ENCODE assay signal across 8 cellular contexts in the genomic region with DNA sequence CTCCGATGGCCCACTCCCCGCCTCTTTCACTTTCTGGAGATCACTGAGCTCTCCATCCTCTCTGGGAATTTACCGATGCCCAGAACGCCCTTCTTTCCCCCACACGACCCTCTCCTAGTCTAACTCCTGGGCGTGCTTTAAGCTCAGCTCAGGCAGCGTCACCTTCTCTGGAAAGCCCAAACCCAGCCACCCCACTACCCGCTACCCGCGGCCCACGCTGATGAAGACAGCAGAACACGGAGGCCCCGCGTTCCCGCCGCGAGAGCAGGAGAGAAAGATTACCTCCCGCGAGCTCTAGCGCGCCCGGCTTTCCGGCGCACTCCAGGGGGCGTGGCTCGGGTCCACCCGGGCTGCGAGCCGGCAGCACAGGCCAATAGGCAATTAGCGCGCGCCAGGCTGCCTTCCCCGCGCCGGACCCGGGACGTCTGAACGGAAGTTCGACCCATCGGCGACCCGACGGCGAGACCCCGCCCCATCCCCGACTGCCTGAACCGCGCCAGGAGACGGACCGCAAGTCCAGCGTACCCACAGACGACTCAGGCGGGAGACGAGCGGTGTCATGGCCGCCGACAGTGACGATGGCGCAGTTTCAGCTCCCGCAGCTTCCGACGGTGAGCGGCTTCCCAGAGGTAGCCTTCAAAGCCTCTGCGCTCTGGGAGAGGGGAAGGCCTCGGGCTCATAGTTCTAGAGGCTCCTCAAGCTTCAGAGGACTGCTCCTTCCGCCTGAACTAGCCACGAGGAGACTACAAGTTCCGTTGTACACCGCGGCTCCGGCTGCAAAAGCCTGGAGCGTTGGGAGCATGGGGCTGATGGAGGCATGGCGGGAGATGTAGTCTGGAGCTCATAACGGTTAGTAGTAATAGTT. TPM values are rescaled to one million over a fixed set of nuclear protein-coding genes. Genes with fewer than 3 reads are reported as not detected.
DNase-seq lines count a peak whose midpoint lies in the region; ATAC-seq and TF ChIP-seq lines count a peak whose summit lies in the region.

A gene (minus strand): TSS at position 747 of the 865 bp plus-strand sequence. CDS start 5,935 bp downstream, outside the sequence.
A gene (plus strand): TSS at position 477 of the 865 bp plus-strand sequence. CDS start 83 bp downstream, at position 560.

- no peak for TF ChIP-seq CTCF in AG09319 (IDR thresholded peaks at IDR 0.05; ENCODE audit: low read depth, low read length)
- TF ChIP-seq CTCF in smooth muscle cell (IDR thresholded peaks at IDR 0.05; ENCODE audit: borderline replicate concordance, insufficient read depth, poor library complexity, severe bottlenecking), result no peak

- no peaks in the 10 kb centered on the region for H3K36me3 ChIP-seq in smooth muscle cell (ENCODE audit: low read depth)

- no peaks in the 10 kb centered on the region for H3K27me3 ChIP-seq in smooth muscle cell (ENCODE audit: low read depth)

- H3K4me2 ChIP-seq in smooth muscle cell, result peak within 1 kb of the TSS; percentile 89

- H3K9me3 Mint-ChIP-seq in immature natural killer cell, result no peaks in the 10 kb centered on the region

- ATAC-seq in GM19025 (IDR thresholded peaks at IDR 0.05; ENCODE audit: low read depth, unreplicated experiment) (peak; percentile 76), HG03280 (IDR thresholded peaks at IDR 0.05; ENCODE audit: unreplicated experiment) (peak; percentile 83)

- peak within 1 kb of the TSS; percentile 57 for H3K9ac ChIP-seq in smooth muscle cell (ENCODE audit: low read depth)

- peaks cover 0 to 12% (median 0%) of the 10 kb centered on the region in 3 donors for H3K36me3 Mint-ChIP-seq in immature natural killer cell

- peak within 1 kb of the TSS; percentile 80 for H2AFZ ChIP-seq in smooth muscle cell (ENCODE audit: low read depth)

- 1% methylated on average over 70 of the region's 74 CpGs for WGBS in smooth muscle cell (ENCODE audit: low lambda C conversion rate)

- DNase-seq in AG09319 (ENCODE audit: extremely low read depth, low read depth), result peak; percentile 71
- peak; percentile 85 for DNase-seq in NCI-H345 treated with DMSO at 0.1 percent for 48 hours (lab: John Stamatoyannopoulos, UW; ENCODE audit: unreplicated experiment)
- DNase-seq in activated CD4-positive, CD25-positive, alpha-beta regulatory T cell (lab: John Stamatoyannopoulos, UW), result peak; percentile 85 to 88 (median 88)
- DNase-seq in central memory CD4-positive, alpha-beta T cell, result peak; percentile 89
- peak; percentile 87 to 89 (median 88) for DNase-seq in immature natural killer cell
- DNase-seq in smooth muscle cell (lab: John Stamatoyannopoulos, UW; ENCODE audit: unreplicated experiment), result peak; percentile 71

- peaks cover 47 to 59% of the 10 kb centered on the region in 2 donors for H3K4me1 Mint-ChIP-seq in immature natural killer cell

- no peaks in the 10 kb centered on the region for H3K9me3 ChIP-seq in smooth muscle cell (replicated peaks; ENCODE audit: low read depth)

- peak within 1 kb of the TSS; percentile 72 for H3K4me3 ChIP-seq in smooth muscle cell

- no peaks in the 10 kb centered on the region for H3F3A ChIP-seq in smooth muscle cell (ENCODE audit: low read depth)

- no peaks in the 10 kb centered on the region for H4K20me1 ChIP-seq in smooth muscle cell (ENCODE audit: low read depth)

- peaks cover 2 to 6% (median 6%) of the 10 kb centered on the region in 3 donors for H3K27me3 Mint-ChIP-seq in immature natural killer cell (ENCODE audit: low read depth in 3 of 3)

- peaks cover 15% of the 10 kb centered on the region for H3K4me1 ChIP-seq in smooth muscle cell (ENCODE audit: low read depth)

- peak within 1 kb of the TSS; percentile 93 to 99 (median 98) for H3K27ac Mint-ChIP-seq in immature natural killer cell

- peak within 1 kb of the TSS; percentile 97 to 99 (median 98) for H3K4me3 Mint-ChIP-seq in immature natural killer cell

- peaks cover 6% of the 10 kb centered on the region for H3K79me2 ChIP-seq in smooth muscle cell (ENCODE audit: low read depth)

- peak within 1 kb of the TSS; percentile 78 for H3K27ac ChIP-seq in smooth muscle cell (ENCODE audit: low read depth)

RNA-seq across cellular contexts. Expression of the first gene that starts in this region (rescaled TPM):
- polyA plus RNA-seq in immature natural killer cell (10 to 100 TPM in 2 of 3 donors, 1 to 10 TPM in 1; 9.5 to 13.9 (median 11.3) TPM), smooth muscle cell (16.5 and 17.4 TPM in 2 replicates)
- 12.1 and 13.5 TPM in 2 replicates for total RNA-seq in smooth muscle cell

RNA-seq across cellular contexts. Expression of the second gene that starts in this region (rescaled TPM):
- polyA plus RNA-seq in immature natural killer cell, result 10 to 100 TPM in 2 of 3 donors, 1 to 10 TPM in 1; 9.4 to 13.3 (median 10.4) TPM
- 3.2 and 3.3 TPM in 2 replicates for total RNA-seq in smooth muscle cell
- polyA plus RNA-seq in smooth muscle cell, result 2.8 and 3.3 TPM in 2 replicates

Comparison
In these comparisons a context has a peak if more than half of its experiments do, and no peak if none do; other contexts are left out.
1. Peak in every context shown above with its lines: DNase-seq, ATAC-seq, H3K4me3 ChIP-seq and H3K27ac ChIP-seq.